In genomic region chr16:57722651-57723050, GRCh38 we compare ENCODE assay signal across 18 cellular contexts. TPM values are rescaled to one million over a fixed set of nuclear protein-coding genes. Genes with fewer than 3 reads are reported as not detected.
DNase-seq lines count a peak whose midpoint lies in the region; ATAC-seq lines count a peak whose summit lies in the region.
"Had no signal": no experiment of that assay in that cellular context is flagged by ENCODE, and none has a peak within 500 bp of the region (broad histone marks: within the 10 kb centered on the region; RNA-seq: fewer than 3 reads in every experiment).

No MANE protein-coding gene starts in this region.

- H3K27ac Mint-ChIP-seq in stimulated activated memory B cell treated with anti-CD40 and anti-IgM and Interleukin-4, amounts not matched to agents 10 μg/mL and 1 μg/mL and 100 μg/mL, for 72 hours: peak overlapping the region; percentile 54
- H3K27ac Mint-ChIP-seq in activated CD4-positive, alpha-beta T cell treated with anti-CD3 and anti-CD28 coated beads, Interleukin-2, amount 10 ng/mL, durations not matched to agents 24 days and 14 days: no peak overlapping the region
- H3K27ac Mint-ChIP-seq: B cell; CD4-positive, CD25-positive, alpha-beta regulatory T cell; CD8-positive, alpha-beta memory T cell; HFFc6 had no signal

- DNase-seq in H7 (peak; percentile 34), left kidney (ENCODE audit: low read depth, low spot score) (peak; percentile 26), posterior vena cava (ENCODE audit: low spot score) (peak; percentile 47)
- DNase-seq in activated CD4-positive, alpha-beta T cell treated with anti-CD3 and anti-CD28 coated beads, Interleukin-2, amount 10 ng/mL, durations not matched to agents 24 days and 14 days: no peak
- DNase-seq: CD4-positive, CD25-positive, alpha-beta regulatory T cell; CD8-positive, alpha-beta memory T cell; COR-L47; DMS 273 treated with DMSO at 0.1 percent for 48 hours; HFFc6; IMR-90 had no signal

- H3K36me3 ChIP-seq in H7 (replicated peaks; ENCODE audit: control insufficient read depth, insufficient read depth, low read length): no peaks in the 10 kb centered on the region

- no peaks in the 10 kb centered on the region for H3K36me3 Mint-ChIP-seq in stimulated activated memory B cell treated with anti-CD40 and anti-IgM and Interleukin-4, amounts not matched to agents 10 μg/mL and 1 μg/mL and 100 μg/mL, for 72 hours
- no peaks in the 10 kb centered on the region for H3K36me3 Mint-ChIP-seq in activated CD4-positive, alpha-beta T cell treated with anti-CD3 and anti-CD28 coated beads, Interleukin-2, amount 10 ng/mL, durations not matched to agents 24 days and 14 days (ENCODE audit: low read depth)
- H3K36me3 Mint-ChIP-seq: CD4-positive, CD25-positive, alpha-beta regulatory T cell; CD8-positive, alpha-beta memory T cell had no signal

- no peak overlapping the region for H3K4me3 ChIP-seq in H7 (ENCODE audit: insufficient read depth, low read depth, low read length)
- H3K4me3 ChIP-seq: GM23248, K562 had no signal

- peaks cover 16% of the 10 kb centered on the region for H3K4me1 Mint-ChIP-seq in stimulated activated memory B cell treated with anti-CD40 and anti-IgM and Interleukin-4, amounts not matched to agents 10 μg/mL and 1 μg/mL and 100 μg/mL, for 72 hours
- no peaks in the 10 kb centered on the region for H3K4me1 Mint-ChIP-seq in activated CD4-positive, alpha-beta T cell treated with anti-CD3 and anti-CD28 coated beads, Interleukin-2, amount 10 ng/mL, durations not matched to agents 24 days and 14 days
- H3K4me1 Mint-ChIP-seq: CD4-positive, CD25-positive, alpha-beta regulatory T cell; CD8-positive, alpha-beta memory T cell had no signal

- no peak for ATAC-seq in stimulated activated memory B cell treated with anti-CD40 and anti-IgM and Interleukin-4, amounts not matched to agents 10 μg/mL and 1 μg/mL and 100 μg/mL, for 72 hours
- no peak for ATAC-seq in HG02852 (IDR thresholded peaks at IDR 0.05; ENCODE audit: unreplicated experiment)
- ATAC-seq in HG02938 (IDR thresholded peaks at IDR 0.05; ENCODE audit: unreplicated experiment): no peak

- no peaks in the 10 kb centered on the region for H3K27me3 ChIP-seq in H7 (ENCODE audit: control insufficient read depth, insufficient read depth, low read length)

- H3K9me3 Mint-ChIP-seq in stimulated activated memory B cell treated with anti-CD40 and anti-IgM and Interleukin-4, amounts not matched to agents 10 μg/mL and 1 μg/mL and 100 μg/mL, for 72 hours: no peaks in the 10 kb centered on the region
- no peaks in the 10 kb centered on the region for H3K9me3 Mint-ChIP-seq in activated CD4-positive, alpha-beta T cell treated with anti-CD3 and anti-CD28 coated beads, Interleukin-2, amount 10 ng/mL, durations not matched to agents 24 days and 14 days
- H3K9me3 Mint-ChIP-seq: CD8-positive, alpha-beta memory T cell; HFFc6 had no signal

- peaks cover 40% of the 10 kb centered on the region for H3K27me3 Mint-ChIP-seq in stimulated activated memory B cell treated with anti-CD40 and anti-IgM and Interleukin-4, amounts not matched to agents 10 μg/mL and 1 μg/mL and 100 μg/mL, for 72 hours
- H3K27me3 Mint-ChIP-seq in activated CD4-positive, alpha-beta T cell treated with anti-CD3 and anti-CD28 coated beads, Interleukin-2, amount 10 ng/mL, durations not matched to agents 24 days and 14 days: no peaks in the 10 kb centered on the region
- H3K27me3 Mint-ChIP-seq: B cell had no signal

- no peak overlapping the region for H3K4me3 Mint-ChIP-seq in stimulated activated memory B cell treated with anti-CD40 and anti-IgM and Interleukin-4, amounts not matched to agents 10 μg/mL and 1 μg/mL and 100 μg/mL, for 72 hours
- no peak overlapping the region for H3K4me3 Mint-ChIP-seq in activated CD4-positive, alpha-beta T cell treated with anti-CD3 and anti-CD28 coated beads, Interleukin-2, amount 10 ng/mL, durations not matched to agents 24 days and 14 days
- H3K4me3 Mint-ChIP-seq: B cell; CD4-positive, CD25-positive, alpha-beta regulatory T cell; CD8-positive, alpha-beta memory T cell; HFFc6 had no signal

- intact Hi-C loops in posterior vena cava (cut with DNase I): no loop called here
- intact Hi-C loops in activated CD4-positive, alpha-beta T cell treated with anti-CD3 and anti-CD28 coated beads, Interleukin-2, amount 10 ng/mL, durations not matched to agents 24 days and 14 days (cut with micrococcal nuclease): no loop called here

RNA-seq across cellular contexts. Expression of gene KATNB1, which starts 12.9 kb away (rescaled TPM):
- total RNA-seq in H7 (2014; rRNA removed; shearing (Covaris generic)): 65.0 and 80.6 TPM in 2 replicates
- total RNA-seq in posterior vena cava: 10 to 100 TPM in 1 of 2 donors, 1 to 10 TPM in 1; 9.1 to 12.8 TPM
- 45.0 and 49.8 TPM in 2 replicates for total RNA-seq in activated CD4-positive, alpha-beta T cell treated with anti-CD3 and anti-CD28 coated beads, Interleukin-2, amount 10 ng/mL, durations not matched to agents 24 days and 14 days

RNA-seq across cellular contexts. Expression of gene DRC7, which starts 28.0 kb away (rescaled TPM):
- 0.03 TPM in 1 of 2 replicates, not detected in the other for total RNA-seq in H7 (2014; rRNA removed; shearing (Covaris generic))
- total RNA-seq in posterior vena cava: not detected
- 0.09 TPM in 1 of 2 replicates, not detected in the other for total RNA-seq in activated CD4-positive, alpha-beta T cell treated with anti-CD3 and anti-CD28 coated beads, Interleukin-2, amount 10 ng/mL, durations not matched to agents 24 days and 14 days
- total RNA-seq: A172; CD4-positive, CD25-positive, alpha-beta regulatory T cell; CD8-positive, alpha-beta memory T cell; GM23248; HFFc6; HT1080; IMR-90 had no signal

RNA-seq across cellular contexts. Expression of gene ADGRG3, which starts 54.5 kb away (rescaled TPM):
- 0.07 and 0.67 TPM in 2 replicates for total RNA-seq in H7 (2014; rRNA removed; shearing (Covaris generic))
- total RNA-seq in posterior vena cava: 10 to 100 TPM in 1 of 2 donors, 1 to 10 TPM in 1; 6.8 to 10.4 TPM
- not detected in 2 replicates for total RNA-seq in activated CD4-positive, alpha-beta T cell treated with anti-CD3 and anti-CD28 coated beads, Interleukin-2, amount 10 ng/mL, durations not matched to agents 24 days and 14 days
- total RNA-seq: A172; B cell; CD8-positive, alpha-beta memory T cell; GM23248; HFFc6; HT1080; IMR-90 had no signal
